In genomic region chr10:5486852-5487235, GRCh38 we compare ENCODE assay signal across 1 cellular context.
TF ChIP-seq lines count a peak whose summit lies in the region.

No MANE protein-coding gene starts in this region.

TF ChIP-seq in K562, 482 proteins besides CTCF, POLR2A, EP300 and RAD21 (continued from another document and continues in another):
- TF ChIP-seq SMAD4 (CRISPR knock-in tag; conservative IDR thresholded peaks at IDR 0.05) = 0 out of 2 replicates have a peak, but pooled peaks have one; percentile 31
- no peak for TF ChIP-seq FOXP1 (CRISPR knock-in tag; IDR thresholded peaks at IDR 0.05)
- peak; percentile 48 for TF ChIP-seq RBBP5 (IDR thresholded peaks at IDR 0.05; ENCODE audit: borderline replicate concordance, insufficient read depth, low read length, poor library complexity, severe bottlenecking)
- no peak for TF ChIP-seq PRMT5 (CRISPR knock-in tag; IDR thresholded peaks at IDR 0.05)
- TF ChIP-seq HINFP (tag; conservative IDR thresholded peaks at IDR 0.05; ENCODE audit: low read depth) = no peak
- TF ChIP-seq CBFB (CRISPR knock-in tag; IDR thresholded peaks at IDR 0.05) = no peak
- TF ChIP-seq NR2C2 (CRISPR knock-in tag; IDR thresholded peaks at IDR 0.05) = no peak
- no peak for TF ChIP-seq NR2C2 (tag; IDR thresholded peaks at IDR 0.05)
- no peak for TF ChIP-seq JUNB (CRISPR knock-in tag; conservative IDR thresholded peaks at IDR 0.05)
- peak in 1 of 2 experiments; percentile 37; a peak in 1 of 4 replicates for TF ChIP-seq SIN3A (IDR thresholded peaks at IDR 0.05; ENCODE audit: borderline replicate concordance in 2 of 2, control insufficient read depth in 1 of 2, low read depth in 2 of 2, low read length in 2 of 2)
- no peak for TF ChIP-seq RAD51 (IDR thresholded peaks at IDR 0.05; ENCODE audit: borderline replicate concordance, low read depth)
- TF ChIP-seq NFIX (CRISPR knock-in tag; IDR thresholded peaks at IDR 0.05; ENCODE audit: low read depth) = no peak
- no peak for TF ChIP-seq BRF1 (IDR thresholded peaks at IDR 0.05; ENCODE audit: borderline replicate concordance, extremely low read depth, insufficient read length)
- no peak for TF ChIP-seq MEF2D (tag; conservative IDR thresholded peaks at IDR 0.05; ENCODE audit: low read depth)
- no peak for TF ChIP-seq SMAD3 (CRISPR knock-in tag; conservative IDR thresholded peaks at IDR 0.05)
- no peak for TF ChIP-seq ATF3 (IDR thresholded peaks at IDR 0.05)
- TF ChIP-seq ATF3 (CRISPR knock-in tag; conservative IDR thresholded peaks at IDR 0.05) = no peak
- TF ChIP-seq TEAD1 (CRISPR knock-in tag; IDR thresholded peaks at IDR 0.05) = 0 out of 4 replicates have a peak, but pooled peaks of 1 of the 2 experiments have one; percentile 17
- no peak for TF ChIP-seq CREB1 (IDR thresholded peaks at IDR 0.05)
- TF ChIP-seq CREB1 (CRISPR knock-in tag; IDR thresholded peaks at IDR 0.05) = 0 out of 2 replicates have a peak, but pooled peaks have one; percentile 8
- TF ChIP-seq MAZ (CRISPR knock-in tag; conservative IDR thresholded peaks at IDR 0.05 in 1 of 2, IDR thresholded peaks at IDR 0.05 in 1 of 2) = peak in 1 of 2 experiments; percentile 26; a peak in 1 of 4 replicates
- no peak for TF ChIP-seq PHF20 (IDR thresholded peaks at IDR 0.05; ENCODE audit: partially characterized antibody)
- no peak for TF ChIP-seq NFIC (IDR thresholded peaks at IDR 0.05)
- no peak for TF ChIP-seq MITF (IDR thresholded peaks at IDR 0.05)
- no peak for TF ChIP-seq ELK3 (CRISPR knock-in tag; IDR thresholded peaks at IDR 0.05)
- TF ChIP-seq AFF1 (IDR thresholded peaks at IDR 0.05; ENCODE audit: low read depth in 1 of 2, partially characterized antibody in 2 of 2) = no peak
- no peak for TF ChIP-seq NFYB (IDR thresholded peaks at IDR 0.05; ENCODE audit: extremely low read depth, insufficient read length)
- no peak for TF ChIP-seq PCBP1 (IDR thresholded peaks at IDR 0.05; ENCODE audit: low read depth, low read length, poor library complexity, severe bottlenecking)
- TF ChIP-seq ZBTB9 (CRISPR knock-in tag; IDR thresholded peaks at IDR 0.05) = 0 out of 2 replicates have a peak, but pooled peaks have one; percentile 57
- peak; percentile 3; the same call in 1 of the 2 replicates for TF ChIP-seq NFE2 (IDR thresholded peaks at IDR 0.05; ENCODE audit: low read depth)
- TF ChIP-seq U2AF2 (optimal IDR thresholded peaks at IDR 0.05; ENCODE audit: low read depth, low read length) = no peak
- no peak for TF ChIP-seq NR2F6 (CRISPR knock-in tag; IDR thresholded peaks at IDR 0.05)
- no peak for TF ChIP-seq SMAD2 (IDR thresholded peaks at IDR 0.05; ENCODE audit: low read depth, low read length)
- TF ChIP-seq MAFG (tag; conservative IDR thresholded peaks at IDR 0.05) = no peak
- TF ChIP-seq MGA (IDR thresholded peaks at IDR 0.05) = no peak
